9 cellular contexts compared by ENCODE assay signal in the genomic region with DNA sequence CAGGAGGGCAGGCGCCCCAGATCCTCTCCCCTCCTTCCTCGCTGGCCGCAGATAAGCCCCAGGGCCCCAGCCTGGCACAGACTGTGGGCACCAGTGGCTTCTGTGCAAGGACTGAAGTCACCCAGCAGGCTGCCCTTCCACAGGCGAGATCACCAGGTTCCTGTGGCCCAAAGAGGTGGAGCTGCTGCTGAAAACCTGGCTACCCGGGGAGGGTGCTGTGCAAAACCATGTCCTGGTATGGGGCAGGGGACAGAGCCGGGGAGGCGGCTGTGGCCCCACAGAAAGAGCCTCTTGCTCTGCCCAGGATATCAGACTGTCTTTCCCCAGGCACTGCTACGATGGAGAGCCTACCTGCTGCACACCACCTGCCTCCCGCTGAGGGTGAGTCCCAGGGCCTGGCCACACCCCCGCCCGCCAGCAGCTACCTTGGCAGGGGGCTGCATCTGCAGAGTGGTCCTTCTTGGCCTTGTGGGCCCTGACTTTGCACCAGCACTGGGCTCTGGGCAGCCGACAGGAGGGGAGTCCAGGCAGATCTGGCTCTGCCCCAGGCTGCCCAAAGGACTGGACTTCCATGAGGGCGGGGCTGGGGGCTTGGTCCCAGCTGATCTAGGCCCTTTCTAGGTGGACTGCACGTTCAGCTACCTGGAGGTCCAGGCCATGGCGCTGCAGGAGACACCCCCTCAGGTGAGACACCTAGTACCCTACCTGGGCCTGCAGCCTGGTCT. TPM values are rescaled to one million over a fixed set of nuclear protein-coding genes. Genes with fewer than 3 reads are reported as not detected.
DNase-seq lines count a peak whose midpoint lies in the region; ATAC-seq and TF ChIP-seq lines count a peak whose summit lies in the region.
"Had no signal": no experiment of that assay in that cellular context is flagged by ENCODE, and none has a peak within 500 bp of the region (broad histone marks: within the 10 kb centered on the region; RNA-seq: fewer than 3 reads in every experiment).

No MANE protein-coding gene starts in this region.

- no peaks in the 10 kb centered on the region for H3K9me3 Mint-ChIP-seq in activated CD4-positive, alpha-beta T cell treated with anti-CD3 and anti-CD28 coated beads, Interleukin-2, amount 10 ng/mL, durations not matched to agents 24 days and 14 days
- H3K9me3 Mint-ChIP-seq in stimulated activated effector memory CD8-positive, alpha-beta T cell treated with anti-CD3 and anti-CD28 coated beads, Interleukin-12 subunit alpha, Interleukin-12 subunit beta, amount 100 ng/mL, for 72 hours: no peaks in the 10 kb centered on the region

- no peak for TF ChIP-seq EP300 in tibial nerve (IDR thresholded peaks at IDR 0.05)

- H3K4me1 Mint-ChIP-seq in activated CD4-positive, alpha-beta T cell treated with anti-CD3 and anti-CD28 coated beads, Interleukin-2, amount 10 ng/mL, durations not matched to agents 24 days and 14 days: peaks cover 17% of the 10 kb centered on the region
- H3K4me1 Mint-ChIP-seq in stimulated activated effector memory CD8-positive, alpha-beta T cell treated with anti-CD3 and anti-CD28 coated beads, Interleukin-12 subunit alpha, Interleukin-12 subunit beta, amount 100 ng/mL, for 72 hours: peaks cover 19% of the 10 kb centered on the region

- H3K4me1 ChIP-seq in colonic mucosa (no peaks in the 10 kb centered on the region), tibial nerve (peaks cover 0 to 32% (median 0%) of the 10 kb centered on the region in 4 donors)

- no peaks in the 10 kb centered on the region for H3K9me3 ChIP-seq in colonic mucosa
- H3K9me3 ChIP-seq in tibial nerve: no peaks in the 10 kb centered on the region

- TF ChIP-seq CTCF in HL-60 (IDR thresholded peaks at IDR 0.05; ENCODE audit: insufficient read depth, low read length) (no peak), colonic mucosa (IDR thresholded peaks at IDR 0.05) (no peak), tibial nerve (IDR thresholded peaks at IDR 0.05) (no peak)

- H3K36me3 ChIP-seq in colonic mucosa: no peaks in the 10 kb centered on the region
- H3K36me3 ChIP-seq in tibial nerve: no peaks in the 10 kb centered on the region

- H3K27ac ChIP-seq in HL-60 (replicated peaks) (no peak overlapping the region), colonic mucosa (no peak overlapping the region), tibial nerve (peak overlapping the region in 1 of 4 donors; percentile 67)
- H3K27ac ChIP-seq: GM23248 had no signal

- ATAC-seq in stimulated activated effector memory CD8-positive, alpha-beta T cell treated with anti-CD3 and anti-CD28 coated beads, Interleukin-12 subunit alpha, Interleukin-12 subunit beta, amount 100 ng/mL, for 72 hours: peak; percentile 50

- H3K4me3 ChIP-seq in HL-60 (replicated peaks; ENCODE audit: insufficient read depth, low read length) (peak overlapping the region; percentile 32; the same call in 1 of the 2 replicates), colonic mucosa (peak overlapping the region; percentile 40), tibial nerve (peak overlapping the region in 2 of 4 donors; percentile 33 to 50)
- H3K4me3 ChIP-seq: GM23248 had no signal

- H3K27me3 ChIP-seq in HL-60 (ENCODE audit: insufficient read depth, poor library complexity, severe bottlenecking) (no peaks in the 10 kb centered on the region), colonic mucosa (peaks cover 40% of the 10 kb centered on the region), tibial nerve (peaks cover 0 to 59% of the 10 kb centered on the region in 2 donors)

- H3K36me3 Mint-ChIP-seq in activated CD4-positive, alpha-beta T cell treated with anti-CD3 and anti-CD28 coated beads, Interleukin-2, amount 10 ng/mL, durations not matched to agents 24 days and 14 days (ENCODE audit: low read depth): peaks cover 26% of the 10 kb centered on the region
- H3K36me3 Mint-ChIP-seq in stimulated activated effector memory CD8-positive, alpha-beta T cell treated with anti-CD3 and anti-CD28 coated beads, Interleukin-12 subunit alpha, Interleukin-12 subunit beta, amount 100 ng/mL, for 72 hours: peaks cover 29% of the 10 kb centered on the region

- no peak for DNase-seq in activated CD4-positive, alpha-beta T cell treated with anti-CD3 and anti-CD28 coated beads, Interleukin-2, amount 10 ng/mL, durations not matched to agents 24 days and 14 days
- DNase-seq in activated CD4-positive, alpha-beta T cell treated with anti-CD3 and anti-CD28 coated beads, Interleukin-2, amount 50 U/mL, for 4 hours: no peak
- DNase-seq in HL-60 (ENCODE audit: low read depth in 1 of 2, low spot score in 1 of 2) (no peak), colonic mucosa (no peak), NCI-H526 treated with DMSO at 0.1 percent for 48 hours (lab: John Stamatoyannopoulos, UW) (no peak), NCI-H2171 treated with DMSO at 0.1 percent for 48 hours (lab: John Stamatoyannopoulos, UW) (no peak), tibial nerve (ENCODE audit: low spot score in 2 of 2) (no peak)
- DNase-seq in stimulated activated effector memory CD8-positive, alpha-beta T cell treated with anti-CD3 and anti-CD28 coated beads, Interleukin-12 subunit alpha, Interleukin-12 subunit beta, amount 100 ng/mL, for 72 hours (ENCODE audit: low spot score in 2 of 2): no peak

- H3K27me3 Mint-ChIP-seq in activated CD4-positive, alpha-beta T cell treated with anti-CD3 and anti-CD28 coated beads, Interleukin-2, amount 10 ng/mL, durations not matched to agents 24 days and 14 days: no peaks in the 10 kb centered on the region

- peak overlapping the region; percentile 88 for H3K27ac Mint-ChIP-seq in activated CD4-positive, alpha-beta T cell treated with anti-CD3 and anti-CD28 coated beads, Interleukin-2, amount 10 ng/mL, durations not matched to agents 24 days and 14 days
- peak overlapping the region; percentile 86 for H3K27ac Mint-ChIP-seq in stimulated activated effector memory CD8-positive, alpha-beta T cell treated with anti-CD3 and anti-CD28 coated beads, Interleukin-12 subunit alpha, Interleukin-12 subunit beta, amount 100 ng/mL, for 72 hours

- no peak for TF ChIP-seq POLR2A in tibial nerve (IDR thresholded peaks at IDR 0.05)

- peak overlapping the region; percentile 26 to 72 for H3K9ac ChIP-seq in colonic mucosa (ENCODE audit: low read depth in 2 of 2, low read length in 2 of 2)
- H3K9ac ChIP-seq: GM23248 had no signal

- H3K4me3 Mint-ChIP-seq in activated CD4-positive, alpha-beta T cell treated with anti-CD3 and anti-CD28 coated beads, Interleukin-2, amount 10 ng/mL, durations not matched to agents 24 days and 14 days: peak overlapping the region; percentile 88
- H3K4me3 Mint-ChIP-seq in stimulated activated effector memory CD8-positive, alpha-beta T cell treated with anti-CD3 and anti-CD28 coated beads, Interleukin-12 subunit alpha, Interleukin-12 subunit beta, amount 100 ng/mL, for 72 hours: peak overlapping the region; percentile 74

- intact Hi-C loops in activated CD4-positive, alpha-beta T cell treated with anti-CD3 and anti-CD28 coated beads, Interleukin-2, amount 10 ng/mL, durations not matched to agents 24 days and 14 days (cut with micrococcal nuclease): loop anchor here (1.0 to 2.0 kb wide), 3 partner anchors 15 to 165 kb away; a partner anchor contains a TSS
- intact Hi-C loops in colonic mucosa (cut with DNase I): loop anchor here (5.0 kb wide), 1 partner anchor 73 kb away; no protein-coding TSS in a partner anchor

- WGBS in tibial nerve, 2 donors: 82 to 91% methylated on average over 11 to 15 of the region's 15 CpGs

RNA-seq across cellular contexts. Expression of a gene that starts 0.6 kb away (rescaled TPM):
- total RNA-seq in activated CD4-positive, alpha-beta T cell treated with anti-CD3 and anti-CD28 coated beads, Interleukin-2, amount 10 ng/mL, durations not matched to agents 24 days and 14 days: 219 and 229 TPM in 2 replicates
- 1 to 10 TPM; 1.9 to 2.5 TPM for total RNA-seq in colonic mucosa
- 1 to 10 TPM in 3 of 4 donors, under 1 TPM in 1; 0.66 to 6.5 (median 1.7) TPM for total RNA-seq in tibial nerve
- total RNA-seq: GM23248 had no signal

RNA-seq across cellular contexts. Expression of a gene that starts 14.5 kb away (rescaled TPM):
- total RNA-seq in activated CD4-positive, alpha-beta T cell treated with anti-CD3 and anti-CD28 coated beads, Interleukin-2, amount 10 ng/mL, durations not matched to agents 24 days and 14 days: 54.0 and 55.1 TPM in 2 replicates
- total RNA-seq in colonic mucosa (10 to 100 TPM; 11.8 to 27.5 TPM), tibial nerve (10 to 100 TPM; 18.0 to 32.3 (median 20.7) TPM)

RNA-seq across cellular contexts. Expression of a gene that starts 15.2 kb away (rescaled TPM):
- total RNA-seq in activated CD4-positive, alpha-beta T cell treated with anti-CD3 and anti-CD28 coated beads, Interleukin-2, amount 10 ng/mL, durations not matched to agents 24 days and 14 days: 13.5 and 14.0 TPM in 2 replicates
- total RNA-seq in colonic mucosa (10 to 100 TPM in 1 of 2 donors, 1 to 10 TPM in 1; 4.6 to 10.3 TPM), tibial nerve (10 to 100 TPM in 2 of 4 donors, 1 to 10 TPM in 2; 3.7 to 16.2 (median 9.9) TPM)

RNA-seq across cellular contexts. Expression of a gene that starts 21.0 kb away (rescaled TPM):
- 12.7 and 13.8 TPM in 2 replicates for total RNA-seq in activated CD4-positive, alpha-beta T cell treated with anti-CD3 and anti-CD28 coated beads, Interleukin-2, amount 10 ng/mL, durations not matched to agents 24 days and 14 days
- total RNA-seq in colonic mucosa (10 to 100 TPM in 1 of 2 donors, 1 to 10 TPM in 1; 9.1 to 13.0 TPM), tibial nerve (10 to 100 TPM; 32.6 to 53.8 (median 45.6) TPM)

RNA-seq across cellular contexts. Expression of a gene that starts 21.1 kb away (rescaled TPM):
- total RNA-seq in activated CD4-positive, alpha-beta T cell treated with anti-CD3 and anti-CD28 coated beads, Interleukin-2, amount 10 ng/mL, durations not matched to agents 24 days and 14 days: 0.68 and 1.5 TPM in 2 replicates
- total RNA-seq in colonic mucosa (1 to 10 TPM; 1.1 to 1.4 TPM), tibial nerve (10 to 100 TPM; 15.9 to 31.2 (median 25.5) TPM)

Comparison
In these comparisons a context has a peak if more than half of its experiments do, and no peak if none do; other contexts are left out.
1. RNA of a gene that starts 0.6 kb away (total RNA-seq): 219 to 229 TPM in activated CD4-positive, alpha-beta T cell treated with anti-CD3 and anti-CD28 coated beads, Interleukin-2, amount 10 ng/mL, durations not matched to agents 24 days and 14 days; 1.9 to 2.5 TPM in colonic mucosa and 0.66 to 6.5 TPM in tibial nerve; every median in the first group is over 10 times any median in the second.